24 cellular contexts compared by ENCODE assay signal in genomic region chr18:4318311-4318710, GRCh38.
A peak's percentile ranks its signal among the peaks of the same experiment; 100 is the strongest.
DNase-seq lines count a peak whose midpoint lies in the region; ATAC-seq and TF ChIP-seq lines count a peak whose summit lies in the region.
"Had no signal": no experiment of that assay in that cellular context is flagged by ENCODE, and none has a peak within 500 bp of the region (broad histone marks: within the 10 kb centered on the region; RNA-seq: fewer than 3 reads in every experiment).

No MANE protein-coding gene starts in this region.

- H3K4me1 Mint-ChIP-seq in GM23338 (peaks cover 32% of the 10 kb centered on the region), neural progenitor cell (peaks cover 4% of the 10 kb centered on the region)
- H3K4me1 Mint-ChIP-seq: CD14-positive monocyte; CD4-positive, alpha-beta memory T cell; CD4-positive, CD25-positive, alpha-beta regulatory T cell; CD8-positive, alpha-beta memory T cell had no signal

- H3K79me2 ChIP-seq in GM23338 (replicated peaks; ENCODE audit: insufficient read depth) (peaks cover 19% of the 10 kb centered on the region), neural progenitor cell (ENCODE audit: low read depth) (peaks cover 65% of the 10 kb centered on the region)

- TF ChIP-seq CTCF in GM23338 (conservative IDR thresholded peaks at IDR 0.05; ENCODE audit: low read depth in 2 of 2) (no peak), neural progenitor cell (IDR thresholded peaks at IDR 0.05) (no peak)

- H3K4me1 ChIP-seq in GM23338 (ENCODE audit: insufficient read depth) (peaks cover 17% of the 10 kb centered on the region), neural progenitor cell (peaks cover 42% of the 10 kb centered on the region)
- H3K4me1 ChIP-seq: BE2C, BLaER1 had no signal

- no peaks in the 10 kb centered on the region for H4K20me1 ChIP-seq in GM23338 (replicated peaks; ENCODE audit: insufficient read depth)
- H4K20me1 ChIP-seq in neural progenitor cell (ENCODE audit: low read depth): no peaks in the 10 kb centered on the region
- H4K20me1 ChIP-seq: BLaER1 had no signal

- H3K9me2 ChIP-seq in GM23338 (ENCODE audit: insufficient read depth): no peaks in the 10 kb centered on the region

- no peak overlapping the region for H3K4me3 Mint-ChIP-seq in GM23338
- no peak overlapping the region for H3K4me3 Mint-ChIP-seq in neural progenitor cell
- H3K4me3 Mint-ChIP-seq: CD14-positive monocyte; CD4-positive, alpha-beta memory T cell; CD4-positive, CD25-positive, alpha-beta regulatory T cell; CD8-positive, alpha-beta memory T cell had no signal

- peaks cover 3% of the 10 kb centered on the region; the same call in 1 of the 3 replicates for H3K9me3 Mint-ChIP-seq in GM23338
- H3K9me3 Mint-ChIP-seq in neural progenitor cell: peaks cover 3% of the 10 kb centered on the region

- DNase-seq in GM23338 (ENCODE audit: low spot score): peak; percentile 20
- DNase-seq in astrocyte of the hippocampus (ENCODE audit: low read depth, low spot score): peak; percentile 16
- peak; percentile 63 for DNase-seq in neural progenitor cell (ENCODE audit: low spot score)
- DNase-seq: 8988T; ACHN; BE2C; C1 segment of cervical spinal cord; CD4-positive, alpha-beta memory T cell; CD4-positive, CD25-positive, alpha-beta regulatory T cell; CD8-positive, alpha-beta memory T cell; COR-L47; DMS 273 treated with DMSO at 0.1 percent for 48 hours; DMS153; DMS53; DMS79; DND-41; EL; GDM1 had no signal

- H3K27me3 ChIP-seq in GM23338 (ENCODE audit: insufficient read depth): no peaks in the 10 kb centered on the region
- no peaks in the 10 kb centered on the region for H3K27me3 ChIP-seq in neural progenitor cell
- H3K27me3 ChIP-seq: BE2C, BLaER1 had no signal

- H3K27ac ChIP-seq in GM23338 (ENCODE audit: low read depth) (no peak overlapping the region), neural progenitor cell (no peak overlapping the region)
- H3K27ac ChIP-seq: BLaER1 had no signal

- H3K27me3 Mint-ChIP-seq in GM23338 (ENCODE audit: insufficient read depth, low read depth, poor library complexity) (peaks cover 4% of the 10 kb centered on the region), neural progenitor cell (ENCODE audit: insufficient read depth, low read depth) (peaks cover 2% of the 10 kb centered on the region)
- H3K27me3 Mint-ChIP-seq: CD4-positive, alpha-beta memory T cell; CD4-positive, CD25-positive, alpha-beta regulatory T cell; CD8-positive, alpha-beta memory T cell had no signal

- no peak overlapping the region for H3K9ac ChIP-seq in neural progenitor cell
- H3K9ac ChIP-seq: BLaER1 had no signal

- H3K36me3 Mint-ChIP-seq in GM23338 (ENCODE audit: low read depth) (no peaks in the 10 kb centered on the region; the same call in 2 of the 3 replicates), neural progenitor cell (no peaks in the 10 kb centered on the region)
- H3K36me3 Mint-ChIP-seq: CD14-positive monocyte; CD4-positive, alpha-beta memory T cell; CD4-positive, CD25-positive, alpha-beta regulatory T cell; CD8-positive, alpha-beta memory T cell had no signal

- H3K4me2 ChIP-seq in GM23338 (no peak overlapping the region), neural progenitor cell (no peak overlapping the region)
- H3K4me2 ChIP-seq: BLaER1 had no signal

- no peak for ATAC-seq in GM23338
- no peak for ATAC-seq in HG02678 (IDR thresholded peaks at IDR 0.05; ENCODE audit: unreplicated experiment)
- ATAC-seq in GM21576 (IDR thresholded peaks at IDR 0.05; ENCODE audit: unreplicated experiment): no peak
- no peak for ATAC-seq in HG02870 (IDR thresholded peaks at IDR 0.05; ENCODE audit: unreplicated experiment)
- ATAC-seq: GM12878 had no signal

- H3K27ac Mint-ChIP-seq in GM23338: peak overlapping the region; percentile 14; the same call in 1 of the 2 replicates
- no peak overlapping the region for H3K27ac Mint-ChIP-seq in neural progenitor cell
- H3K27ac Mint-ChIP-seq: CD14-positive monocyte; CD4-positive, alpha-beta memory T cell; CD4-positive, CD25-positive, alpha-beta regulatory T cell; CD8-positive, alpha-beta memory T cell had no signal

- no peaks in the 10 kb centered on the region for H3K9me3 ChIP-seq in neural progenitor cell (ENCODE audit: low read depth)
- H3K9me3 ChIP-seq: BE2C, BLaER1 had no signal

- no peaks in the 10 kb centered on the region for H3K36me3 ChIP-seq in GM23338 (ENCODE audit: insufficient read depth)
- no peaks in the 10 kb centered on the region for H3K36me3 ChIP-seq in neural progenitor cell
- H3K36me3 ChIP-seq: BE2C, BLaER1 had no signal

- H2AFZ ChIP-seq in GM23338: no peak overlapping the region
- no peak overlapping the region for H2AFZ ChIP-seq in neural progenitor cell (replicated peaks)

- H3F3A ChIP-seq in GM23338 (replicated peaks; ENCODE audit: low read depth) (no peaks in the 10 kb centered on the region), neural progenitor cell (ENCODE audit: low read depth) (no peaks in the 10 kb centered on the region)

- H3K4me3 ChIP-seq in GM23338 (no peak overlapping the region), neural progenitor cell (no peak overlapping the region)
- H3K4me3 ChIP-seq: BLaER1, GM12878 had no signal

TF ChIP-seq in GM23338, 12 proteins besides CTCF, POLR2A, EP300 and RAD21 (continues in another document):
- TF ChIP-seq ZNF462 (CRISPR knock-in tag; IDR thresholded peaks at IDR 0.05) (no peak), EZH2 (IDR thresholded peaks at IDR 0.05; ENCODE audit: low read depth, unreplicated experiment) (no peak), ZNF114 (CRISPR knock-in tag; IDR thresholded peaks at IDR 0.05) (no peak), CREB1 (CRISPR knock-in tag; IDR thresholded peaks at IDR 0.05; ENCODE audit: low read depth) (no peak), ETS1 (IDR thresholded peaks at IDR 0.05) (no peak), NANOG (IDR thresholded peaks at IDR 0.05; ENCODE audit: borderline replicate concordance) (no peak), STAT1 (IDR thresholded peaks at IDR 0.05; ENCODE audit: unreplicated experiment) (no peak)
